In the genomic region with DNA sequence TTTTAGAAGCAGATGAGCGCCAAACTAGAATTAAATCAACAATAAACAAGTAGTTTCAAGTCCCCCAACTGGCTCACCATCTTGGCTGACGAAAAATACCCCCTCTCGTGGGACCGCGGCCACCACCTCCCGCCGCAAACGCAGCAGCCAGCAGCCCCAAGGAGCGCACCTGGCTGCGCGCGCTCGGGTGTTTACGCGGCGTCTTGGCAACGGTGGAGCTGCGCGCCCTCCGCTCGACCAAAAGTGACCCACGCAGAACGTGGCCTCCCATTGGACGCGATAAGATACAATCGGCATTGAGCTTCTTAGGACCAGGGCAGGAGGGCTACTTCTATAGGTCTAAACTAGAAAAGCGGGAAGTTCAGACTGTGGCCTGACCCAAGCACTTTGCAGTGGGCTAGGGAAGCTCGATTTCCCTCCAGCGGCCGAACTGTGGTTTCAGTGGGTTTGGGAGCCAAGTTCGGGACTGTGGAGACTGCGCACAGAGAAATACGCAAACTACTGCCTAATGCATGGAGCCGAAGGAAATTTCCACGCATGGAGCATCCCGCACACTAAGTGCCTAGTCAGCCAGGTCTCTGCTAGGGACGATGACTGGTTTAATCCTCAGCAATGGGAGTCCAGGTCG, we compare ENCODE assay signal across 8 cellular contexts. TPM values are rescaled to one million over a fixed set of nuclear protein-coding genes. Genes with fewer than 3 reads are reported as not detected.
A peak's percentile ranks its signal among the peaks of the same experiment; 100 is the strongest.
DNase-seq lines count a peak whose midpoint lies in the region; ATAC-seq and TF ChIP-seq lines count a peak whose summit lies in the region.

A gene with protein sequence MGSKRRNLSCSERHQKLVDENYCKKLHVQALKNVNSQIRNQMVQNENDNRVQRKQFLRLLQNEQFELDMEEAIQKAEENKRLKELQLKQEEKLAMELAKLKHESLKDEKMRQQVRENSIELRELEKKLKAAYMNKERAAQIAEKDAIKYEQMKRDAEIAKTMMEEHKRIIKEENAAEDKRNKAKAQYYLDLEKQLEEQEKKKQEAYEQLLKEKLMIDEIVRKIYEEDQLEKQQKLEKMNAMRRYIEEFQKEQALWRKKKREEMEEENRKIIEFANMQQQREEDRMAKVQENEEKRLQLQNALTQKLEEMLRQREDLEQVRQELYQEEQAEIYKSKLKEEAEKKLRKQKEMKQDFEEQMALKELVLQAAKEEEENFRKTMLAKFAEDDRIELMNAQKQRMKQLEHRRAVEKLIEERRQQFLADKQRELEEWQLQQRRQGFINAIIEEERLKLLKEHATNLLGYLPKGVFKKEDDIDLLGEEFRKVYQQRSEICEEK (minus strand): TSS at position 245 of the 628 bp plus-strand sequence. CDS start 165 bp downstream, at position 80.

- intact Hi-C loops in stomach (cut with DNase I; ENCODE audit: low total_unique reads) = no loop called here

- H3K27me3 Mint-ChIP-seq in nephron (ENCODE audit: low read depth) = peaks cover 6% of the 10 kb centered on the region

- no peak for TF ChIP-seq POLR2A in stomach (IDR thresholded peaks at IDR 0.05)

- peak within 1 kb of the TSS in 2 of 5 donors; percentile 8 to 64 for H3K27ac ChIP-seq in stomach

- H3K9me3 ChIP-seq in stomach = no peaks in the 10 kb centered on the region

- no peak for TF ChIP-seq EP300 in stomach (IDR thresholded peaks at IDR 0.05)

- no peak for TF ChIP-seq CTCF in fibroblast of villous mesenchyme (IDR thresholded peaks at IDR 0.05; ENCODE audit: insufficient read depth, low read depth, low read length)
- no peak for TF ChIP-seq CTCF in nephron (IDR thresholded peaks at IDR 0.05; ENCODE audit: unreplicated experiment in 3 of 3)
- TF ChIP-seq CTCF in stomach (IDR thresholded peaks at IDR 0.05) = no peak

- H3K9me3 Mint-ChIP-seq in nephron = no peaks in the 10 kb centered on the region

- H3K36me3 Mint-ChIP-seq in nephron (ENCODE audit: low read depth) = peaks cover 3% of the 10 kb centered on the region

- H3K36me3 ChIP-seq in stomach = no peaks in the 10 kb centered on the region

- H3K4me1 Mint-ChIP-seq in nephron = peaks cover 24% of the 10 kb centered on the region

- H3K4me1 ChIP-seq in stomach = peaks cover 3 to 24% (median 15%) of the 10 kb centered on the region in 4 donors

- peak within 1 kb of the TSS; percentile 59 to 91 (median 87) for H3K27ac Mint-ChIP-seq in nephron

- DNase-seq in EL (peak; percentile 96), KG1 (lab: John Stamatoyannopoulos, UW) (peak; percentile 89), RKO (ENCODE audit: low spot score) (peak; percentile 93), activated gamma-delta T cell (lab: John Stamatoyannopoulos, UW) (peak; percentile 24), fibroblast of villous mesenchyme (ENCODE audit: low read depth) (peak; percentile 96), stomach (peak; percentile 92)

- peak; percentile 99 for ATAC-seq in GM21825 (IDR thresholded peaks at IDR 0.05; ENCODE audit: unreplicated experiment)

- 0 to 3% (median 2%) methylated on average over 26 to 38 of the region's 38 CpGs for WGBS in stomach, 5 donors

- H3K4me3 ChIP-seq in fibroblast of villous mesenchyme (ENCODE audit: low read depth, low read length) (peak within 1 kb of the TSS; percentile 77), stomach (peak within 1 kb of the TSS; percentile 54 to 64 (median 58))

- no peaks in the 10 kb centered on the region for H3K27me3 ChIP-seq in stomach

- peak within 1 kb of the TSS; percentile 100 for H3K4me3 Mint-ChIP-seq in nephron

RNA-seq across cellular contexts. Expression of the gene that starts here (rescaled TPM):
- total RNA-seq in fibroblast of villous mesenchyme (0.43 and 0.97 TPM in 2 replicates), stomach (10 to 100 TPM in 1 of 5 donors, 1 to 10 TPM in 1, under 1 TPM in 2, not detected in 1; 0.58 to 39.4 (median 2.6) TPM)
- polyA plus RNA-seq in stomach = 1 to 10 TPM; 1.2 to 2.0 (median 1.2) TPM

Comparison
In these comparisons a context has a peak if more than half of its experiments do, and no peak if none do; other contexts are left out.
1. Peak in DNase-seq and H3K4me3 ChIP-seq in fibroblast of villous mesenchyme; RNA of the gene not detected or under 1 TPM.
2. DNase-seq: peak in every context shown above with its lines; median percentile 96 in EL; 96 in fibroblast of villous mesenchyme; 93 in RKO; 92 in stomach; 89 in KG1; 24 in activated gamma-delta T cell.